Comparison of ENCODE assay signal across 1 cellular context in genomic region chr17:65539867-65540266, GRCh38.
TF ChIP-seq lines count a peak whose summit lies in the region.

No MANE protein-coding gene starts in this region.

TF ChIP-seq in GM23338, 12 proteins besides CTCF, POLR2A, EP300 and RAD21 (continued from another document):
- TF ChIP-seq, protein P1, sequence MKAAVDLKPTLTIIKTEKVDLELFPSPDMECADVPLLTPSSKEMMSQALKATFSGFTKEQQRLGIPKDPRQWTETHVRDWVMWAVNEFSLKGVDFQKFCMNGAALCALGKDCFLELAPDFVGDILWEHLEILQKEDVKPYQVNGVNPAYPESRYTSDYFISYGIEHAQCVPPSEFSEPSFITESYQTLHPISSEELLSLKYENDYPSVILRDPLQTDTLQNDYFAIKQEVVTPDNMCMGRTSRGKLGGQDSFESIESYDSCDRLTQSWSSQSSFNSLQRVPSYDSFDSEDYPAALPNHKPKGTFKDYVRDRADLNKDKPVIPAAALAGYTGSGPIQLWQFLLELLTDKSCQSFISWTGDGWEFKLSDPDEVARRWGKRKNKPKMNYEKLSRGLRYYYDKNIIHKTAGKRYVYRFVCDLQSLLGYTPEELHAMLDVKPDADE (IDR thresholded peaks at IDR 0.05): no peak
- TF ChIP-seq STAT1 (IDR thresholded peaks at IDR 0.05; ENCODE audit: unreplicated experiment) (no peak), POLR2AphosphoS5 (IDR thresholded peaks at IDR 0.05; ENCODE audit: low read depth) (no peak), EZH2phosphoT487 (IDR thresholded peaks at IDR 0.05; ENCODE audit: unreplicated experiment) (no peak), REST (IDR thresholded peaks at IDR 0.05; ENCODE audit: unreplicated experiment) (no peak), EZH2 (IDR thresholded peaks at IDR 0.05; ENCODE audit: low read depth, unreplicated experiment) (no peak)
